ENCODE assay signal across 20 cellular contexts in genomic region chr7:105000927-105001336, GRCh38. TPM values are rescaled to one million over a fixed set of nuclear protein-coding genes. Genes with fewer than 3 reads are reported as not detected.
DNase-seq lines count a peak whose midpoint lies in the region; ATAC-seq, FAIRE-seq and TF ChIP-seq lines count a peak whose summit lies in the region.
"Had no signal": no experiment of that assay in that cellular context is flagged by ENCODE, and none has a peak within 500 bp of the region (broad histone marks: within the 10 kb centered on the region; RNA-seq: fewer than 3 reads in every experiment).

No MANE protein-coding gene starts in this region.

- no peak overlapping the region for H4K91ac ChIP-seq in H1 (replicated peaks; ENCODE audit: insufficient read length, low read length)

- peak overlapping the region; percentile 81; the same call in 1 of the 2 replicates for H4K8ac ChIP-seq in H1 (ENCODE audit: extremely low read depth, insufficient read depth, low read length)

- no peak for DNase-seq in T-helper 2 cell treated with Interferon-gamma antibody and Interleukin-4, amounts not matched to agents 5 μg/mL and 100 μg/mL, for 36 hours (ENCODE audit: low spot score)
- no peak for DNase-seq in T-helper 2 cell
- DNase-seq in HFFc6, result no peak
- DNase-seq in H1 (ENCODE audit: low read depth in 1 of 2, low spot score in 2 of 2), result no peak
- no peak for DNase-seq in progenitor cell of endocrine pancreas (ENCODE audit: low spot score, unreplicated experiment)
- DNase-seq in OCI-LY7 (ENCODE audit: low spot score), result no peak
- DNase-seq in pancreas, result no peak
- DNase-seq in NCI-H446 (lab: John Stamatoyannopoulos, UW), result no peak
- DNase-seq: 8988T; activated CD4-positive, alpha-beta T cell treated with anti-CD3 and anti-CD28 coated beads, Interleukin-2, amount 50 U/mL, for 1 hour; cerebellar nuclear complex; Kasumi-1; NCI-H146; NCI-H510A; stimulated activated CD4-positive, alpha-beta T cell treated with anti-CD3 and anti-CD28 coated beads, Interleukin-4, amount 100 ng/mL, for 24 hours had no signal

- FAIRE-seq in H1 (lab: Jason Lieb, UNC), result no peak
- no peak for FAIRE-seq in pancreas (lab: Jason Lieb, UNC)
- FAIRE-seq: H54, RCC 7860 had no signal

- peaks cover 56% of the 10 kb centered on the region for H3K4me1 Mint-ChIP-seq in T-helper 2 cell treated with Interferon-gamma antibody and Interleukin-4, amounts not matched to agents 5 μg/mL and 100 μg/mL, for 36 hours (ENCODE audit: low read depth)
- H3K4me1 Mint-ChIP-seq in HFFc6 (ENCODE audit: low read depth) (peaks cover 87% of the 10 kb centered on the region), progenitor cell of endocrine pancreas (ENCODE audit: low read depth) (peaks cover 56% of the 10 kb centered on the region)

- H2BK20ac ChIP-seq in H1 (ENCODE audit: low read length), result no peak overlapping the region

- H3K36me3 ChIP-seq in H1 (ENCODE audit: control insufficient read depth in 2 of 4, insufficient read depth in 4 of 4, low read length in 3 of 4) (peaks cover 0 to 4% (median 0%) of the 10 kb centered on the region in 4 experiments; a peak in 2 of 8 replicates), OCI-LY7 (ENCODE audit: insufficient read depth, low read length) (peaks cover 89% of the 10 kb centered on the region), pancreas (no peaks in the 10 kb centered on the region)

- H3K27ac Mint-ChIP-seq in T-helper 2 cell treated with Interferon-gamma antibody and Interleukin-4, amounts not matched to agents 5 μg/mL and 100 μg/mL, for 36 hours, result peak overlapping the region; percentile 31
- H3K27ac Mint-ChIP-seq in HFFc6, result peak overlapping the region; percentile 5; the same call in 1 of the 2 replicates
- H3K27ac Mint-ChIP-seq in progenitor cell of endocrine pancreas, result peak overlapping the region; percentile 89
- H3K27ac Mint-ChIP-seq: T-helper 1 cell treated with Interleukin-12 subunit alpha and Interleukin-12 subunit beta and Interleukin-4 antibody, amounts not matched to agents 30 μg/mL and 1 μg/mL, for 36 hours had no signal

- no peak overlapping the region for H3K4me3 ChIP-seq in H1 (ENCODE audit: extremely low read depth in 1 of 4, insufficient read depth in 2 of 4, low read depth in 3 of 4, low read length in 4 of 4)
- H3K4me3 ChIP-seq in OCI-LY7 (ENCODE audit: low read depth, low read length, poor library complexity, severe bottlenecking), result no peak overlapping the region
- no peak overlapping the region for H3K4me3 ChIP-seq in pancreas

- TF ChIP-seq EP300 in H1 (IDR thresholded peaks at IDR 0.05; ENCODE audit: borderline replicate concordance in 1 of 2, low read depth in 2 of 2, low read length in 2 of 2), result no peak

- no peak overlapping the region for H2BK5ac ChIP-seq in H1 (ENCODE audit: low read depth, low read length)

- H3K4me1 ChIP-seq in H1 (replicated peaks in 1 of 4; ENCODE audit: control insufficient read depth in 3 of 4, insufficient read depth in 4 of 4, low read length in 3 of 4) (peaks cover 0 to 8% (median 0%) of the 10 kb centered on the region in 4 experiments; a peak in 2 of 7 replicates), OCI-LY7 (ENCODE audit: insufficient read depth, low read length, poor library complexity, severe bottlenecking) (peaks cover 39% of the 10 kb centered on the region), pancreas (peaks cover 61 to 88% (median 66%) of the 10 kb centered on the region in 3 donors)

- H2BK120ac ChIP-seq in H1 (replicated peaks; ENCODE audit: low read depth, low read length), result no peak overlapping the region

- H2BK15ac ChIP-seq in H1 (ENCODE audit: low read length), result no peak overlapping the region

- H3K36me3 Mint-ChIP-seq in T-helper 2 cell treated with Interferon-gamma antibody and Interleukin-4, amounts not matched to agents 5 μg/mL and 100 μg/mL, for 36 hours (ENCODE audit: low read depth), result peaks cover 44% of the 10 kb centered on the region
- peaks cover 25% of the 10 kb centered on the region for H3K36me3 Mint-ChIP-seq in HFFc6 (ENCODE audit: low read depth)
- H3K36me3 Mint-ChIP-seq in progenitor cell of endocrine pancreas (ENCODE audit: insufficient read depth), result peaks cover 13% of the 10 kb centered on the region

- H3K27ac ChIP-seq in H1 (ENCODE audit: low read depth, low read length) (no peak overlapping the region), OCI-LY7 (ENCODE audit: low read depth, low read length, poor library complexity, severe bottlenecking) (no peak overlapping the region), pancreas (no peak overlapping the region)
- H3K27ac ChIP-seq: epithelial cell of prostate had no signal

- no peaks in the 10 kb centered on the region for H3K27me3 Mint-ChIP-seq in T-helper 2 cell treated with Interferon-gamma antibody and Interleukin-4, amounts not matched to agents 5 μg/mL and 100 μg/mL, for 36 hours (ENCODE audit: low read depth)
- peaks cover 3% of the 10 kb centered on the region; the same call in 1 of the 2 replicates for H3K27me3 Mint-ChIP-seq in HFFc6 (ENCODE audit: insufficient read depth)
- H3K27me3 Mint-ChIP-seq in progenitor cell of endocrine pancreas, result no peaks in the 10 kb centered on the region

- H3K23me2 ChIP-seq in H1 (ENCODE audit: low read depth, low read length), result no peaks in the 10 kb centered on the region

- peaks cover 0 to 54% of the 10 kb centered on the region in 2 experiments for H3K79me2 ChIP-seq in H1 (ENCODE audit: control insufficient read depth in 1 of 2, insufficient read depth in 2 of 2, low read length in 2 of 2)
- H3K79me2 ChIP-seq in OCI-LY7 (ENCODE audit: insufficient read depth, low read depth, low read length), result no peaks in the 10 kb centered on the region; the same call in 1 of the 2 replicates

- no peaks in the 10 kb centered on the region for H3K9me2 ChIP-seq in OCI-LY7 (ENCODE audit: insufficient read depth, low read length)

- WGBS in H1 (ENCODE audit: extremely low coverage in 1 of 2, insufficient coverage in 1 of 2, insufficient read length in 1 of 2, insufficient replicate concordance in 2 of 2, low coverage in 1 of 2, low lambda C conversion rate in 2 of 2, missing lambda C conversion rate in 1 of 2), 2 experiments, result 94% methylated on average over 16 of the region's 18 CpGs; no CpG with 5 or more reads in 1 of the 2 experiments
- WGBS in pancreas, 2 donors, result 94 to 96% methylated on average over 18 of the region's 18 CpGs

- peaks cover 4% of the 10 kb centered on the region for H3K79me1 ChIP-seq in H1 (ENCODE audit: low read depth, low read length)

- no peaks in the 10 kb centered on the region for H3K9me3 Mint-ChIP-seq in T-helper 2 cell treated with Interferon-gamma antibody and Interleukin-4, amounts not matched to agents 5 μg/mL and 100 μg/mL, for 36 hours
- H3K9me3 Mint-ChIP-seq in HFFc6 (no peaks in the 10 kb centered on the region), progenitor cell of endocrine pancreas (ENCODE audit: low read depth) (no peaks in the 10 kb centered on the region)
- H3K9me3 Mint-ChIP-seq: T-helper 1 cell treated with Interleukin-12 subunit alpha and Interleukin-12 subunit beta and Interleukin-4 antibody, amounts not matched to agents 30 μg/mL and 1 μg/mL, for 36 hours had no signal

- H3K4me2 ChIP-seq in H1 (ENCODE audit: insufficient read depth in 1 of 2, low read depth in 2 of 2, low read length in 2 of 2) (no peak overlapping the region), OCI-LY7 (ENCODE audit: low read length) (no peak overlapping the region)

- intact Hi-C loops in OCI-LY7 (cut with micrococcal nuclease; ENCODE audit: unreplicated experiment), result no loop called here
- intact Hi-C loops in pancreas (cut with DNase I), result no loop called here

- no peak overlapping the region for H3K18ac ChIP-seq in H1 (ENCODE audit: extremely low read depth, low read length)

- no peak overlapping the region for H3K4ac ChIP-seq in H1 (replicated peaks; ENCODE audit: insufficient read length, low read depth, low read length)

- H2AFZ ChIP-seq in H1 (ENCODE audit: low read length), result no peak overlapping the region
- H2AFZ ChIP-seq in OCI-LY7 (ENCODE audit: low read length), result no peak overlapping the region

- no peak; a peak in 1 of 3 replicates for TF ChIP-seq POLR2A in H1 (IDR thresholded peaks at IDR 0.05; ENCODE audit: control extremely low read depth in 1 of 2, low read depth in 2 of 2, low read length in 2 of 2)

- no TSS peak for BruUV-seq in OCI-LY7 (replicated peaks; lab: Mats Ljungman, UMichigan)

- no peak overlapping the region for H2BK12ac ChIP-seq in H1 (ENCODE audit: low read depth, low read length)

- H4K20me1 ChIP-seq in H1 (replicated peaks in 1 of 2; ENCODE audit: control insufficient read depth in 1 of 2, insufficient read depth in 2 of 2, low read length in 2 of 2) (peaks cover 31 to 32% of the 10 kb centered on the region in 2 experiments), OCI-LY7 (ENCODE audit: insufficient read depth, low read length) (peaks cover 65% of the 10 kb centered on the region)

- H3K9ac ChIP-seq in H1 (replicated peaks in 1 of 4; ENCODE audit: extremely low read depth in 1 of 4, low read depth in 3 of 4, low read length in 3 of 4), result no peak overlapping the region

- H3K23ac ChIP-seq in H1 (ENCODE audit: insufficient read length), result no peak overlapping the region

- no peak overlapping the region for H3K14ac ChIP-seq in H1 (ENCODE audit: insufficient read length)

- H3K4me3 Mint-ChIP-seq in T-helper 2 cell treated with Interferon-gamma antibody and Interleukin-4, amounts not matched to agents 5 μg/mL and 100 μg/mL, for 36 hours, result no peak overlapping the region
- no peak overlapping the region for H3K4me3 Mint-ChIP-seq in HFFc6
- H3K4me3 Mint-ChIP-seq in progenitor cell of endocrine pancreas (ENCODE audit: low read depth), result peak overlapping the region; percentile 13

- TF ChIP-seq RAD21 in H1 (IDR thresholded peaks at IDR 0.05 in 1 of 2, conservative IDR thresholded peaks at IDR 0.05 in 1 of 2; ENCODE audit: low read depth in 2 of 2, low read length in 2 of 2), result no peak

- no peak overlapping the region for H2AK5ac ChIP-seq in H1 (ENCODE audit: low read depth, low read length)

- no peak for ATAC-seq in pancreas
- ATAC-seq: sciatic nerve had no signal

- H4K5ac ChIP-seq in H1 (ENCODE audit: insufficient read length, low read depth, low read length), result no peak overlapping the region

- CTCF ChIA-PET in H1 (lab: Charles Lee; ENCODE audit: partially characterized antibody), result interaction anchor here (0.9 to 1.8 kb wide), 3 partner anchors 14 to 19 kb away, joined by 3 to 8 read pairs (median 6); no protein-coding TSS in a partner anchor
- CTCF ChIA-PET in OCI-LY7 (lab: Charles Lee; ENCODE audit: unreplicated experiment), result no interaction called here

- TF ChIP-seq CTCF in HFFc6 (IDR thresholded peaks at IDR 0.05) (no peak), H1 (IDR thresholded peaks at IDR 0.05; ENCODE audit: control extremely low read depth in 1 of 3, insufficient read depth in 1 of 3, low read depth in 1 of 3, low read length in 3 of 3) (no peak), progenitor cell of endocrine pancreas (IDR thresholded peaks at IDR 0.05; ENCODE audit: unreplicated experiment) (no peak), OCI-LY7 (conservative IDR thresholded peaks at IDR 0.05; ENCODE audit: low read length) (no peak), pancreas (IDR thresholded peaks at IDR 0.05) (no peak)

- POLR2A ChIA-PET in H1 (lab: Charles Lee; ENCODE audit: partially characterized antibody) (interaction anchor here (0.8 to 4.2 kb wide), 5 partner anchors 8 to 16 kb away, joined by 3 to 56 read pairs (median 7); partner anchors contain the start of gene KMT2E), OCI-LY7 (lab: Charles Lee) (interaction anchor here (1.5 to 3.0 kb wide), 2 partner anchors 9 to 10 kb away, joined by 6 to 19 read pairs; no protein-coding TSS in a partner anchor)

- H3K27me3 ChIP-seq in H1 (replicated peaks in 1 of 4; ENCODE audit: control insufficient read depth in 3 of 4, extremely low read depth in 1 of 4, insufficient read depth in 3 of 4, low read length in 3 of 4) (no peaks in the 10 kb centered on the region), pancreas (no peaks in the 10 kb centered on the region)

- H3K9me3 ChIP-seq in H1 (ENCODE audit: insufficient read depth in 2 of 2, low read depth in 1 of 2, low read length in 1 of 2), result no peaks in the 10 kb centered on the region
- no peaks in the 10 kb centered on the region for H3K9me3 ChIP-seq in OCI-LY7 (ENCODE audit: low read length)
- H3K9me3 ChIP-seq in pancreas, result no peaks in the 10 kb centered on the region

- H3K56ac ChIP-seq in H1 (replicated peaks; ENCODE audit: insufficient read length, low read depth, low read length), result no peak overlapping the region

RNA-seq across cellular contexts. Expression of gene KMT2E, which starts 13.1 kb away (rescaled TPM):
- total RNA-seq in HFFc6 (2021; fragmentation: NEBNext Ultra II Directional; extraction: Animal tissue kit (Norgen Biotek cat#: 25700)), result 10 to 100 TPM; 39.7 to 53.4 (median 50.1) TPM
- total RNA-seq in H1 (2021; fragmentation: NEBNext Ultra II Directional; extraction: Animal tissue kit (Norgen Biotek cat#: 25700)), result 43.8 and 45.0 TPM in 2 replicates
- 10.9 and 12.5 TPM in 2 replicates for polyA plus RNA-seq in H1 (2011; rRNA removed)
- polyA plus RNA-seq in H1 (2011; cell fraction: cytosol; rRNA removed), result 10.3 TPM
- polyA plus RNA-seq in H1 (2011; cell fraction: nucleus; rRNA removed), result 29.9 TPM
- polyA plus RNA-seq in H1 (2012, experiment 1 of 2), result 29.3 to 30.8 TPM (median 30.3 TPM) in 4 replicates
- 1.4 TPM for polyA plus RNA-seq in H1 (2012, experiment 2 of 2)
- 23.6 TPM for polyA plus RNA-seq in H1 (2013, experiment 1 of 2)
- 21.7 TPM for polyA plus RNA-seq in H1 (2013, experiment 2 of 2)
- polyA minus RNA-seq in H1 (2011; rRNA and poly(A)+ RNA removed), result 60.3 and 78.3 TPM in 2 replicates
- 24.1 TPM for polyA minus RNA-seq in H1 (2011; cell fraction: cytosol; rRNA and poly(A)+ RNA removed)
- polyA minus RNA-seq in H1 (2011; cell fraction: nucleus; rRNA and poly(A)+ RNA removed), result 127 TPM
- 107 TPM in 2 replicates for total RNA-seq in progenitor cell of endocrine pancreas
- 50.1 and 52.5 TPM in 2 replicates for total RNA-seq in OCI-LY7 (2014; rRNA removed; shearing (Covaris generic))
- 68.0 and 72.8 TPM in 2 replicates for total RNA-seq in OCI-LY7 (2022)
- total RNA-seq in pancreas, result 10 to 100 TPM; 27.2 to 62.5 (median 34.7) TPM
- 10 to 100 TPM; 14.1 to 16.3 TPM for polyA plus RNA-seq in pancreas

Comparison
In these comparisons a context has a peak if more than half of its experiments do, and no peak if none do; other contexts are left out.
1. H3K27ac Mint-ChIP-seq: peak in every context shown above with its lines; median percentile 89 in progenitor cell of endocrine pancreas; 31 in T-helper 2 cell treated with Interferon-gamma antibody and Interleukin-4, amounts not matched to agents 5 μg/mL and 100 μg/mL, for 36 hours; 5 in HFFc6.